Comparison of ENCODE assay signal across 8 cellular contexts in the genomic region with DNA sequence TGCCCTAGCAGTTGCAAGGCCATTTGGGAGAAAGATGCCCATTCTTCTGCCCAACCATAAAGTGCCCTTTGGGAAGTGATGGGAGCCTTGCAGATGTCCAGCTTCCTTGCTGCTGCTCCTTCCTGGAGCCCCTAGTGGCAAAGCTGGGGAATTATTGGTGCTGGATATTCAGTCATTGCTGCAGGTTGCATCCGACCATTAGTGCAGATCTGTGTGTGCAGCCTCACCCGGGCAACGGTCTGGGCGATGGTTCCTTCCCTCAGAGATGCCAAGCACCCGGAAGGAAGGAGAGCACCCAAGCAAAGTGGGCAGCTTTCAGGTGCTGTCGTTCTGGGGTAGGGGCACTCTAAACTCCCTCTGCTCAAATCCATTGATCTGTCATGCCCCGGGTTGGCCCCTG.
DNase-seq lines count a peak whose midpoint lies in the region; ATAC-seq and TF ChIP-seq lines count a peak whose summit lies in the region.

No MANE protein-coding gene starts in this region.

- intact Hi-C loops in left ventricle myocardium superior (cut with micrococcal nuclease), result no loop called here

- H3K9me3 ChIP-seq in Karpas-422 (ENCODE audit: low read length), result no peaks in the 10 kb centered on the region
- no peaks in the 10 kb centered on the region for H3K9me3 ChIP-seq in tibial nerve

- H3K4me3 ChIP-seq in Karpas-422 (ENCODE audit: low read length) (no peak overlapping the region), tibial nerve (no peak overlapping the region)

- H3K4me1 ChIP-seq in Karpas-422 (ENCODE audit: low read length) (no peaks in the 10 kb centered on the region), tibial nerve (no peaks in the 10 kb centered on the region)

- no peak for TF ChIP-seq POLR2A in tibial nerve (IDR thresholded peaks at IDR 0.05)

- no peak overlapping the region for H3K9ac ChIP-seq in Karpas-422 (ENCODE audit: low read length)

- H3K9me2 ChIP-seq in Karpas-422 (replicated peaks; ENCODE audit: insufficient read depth, low read length), result no peaks in the 10 kb centered on the region

- WGBS in tibial nerve, 2 donors, result 12 to 34% methylated on average over 7 of the region's 7 CpGs

- DNase-seq in EH (ENCODE audit: low read depth), result peak; percentile 66
- peak; percentile 46 for DNase-seq in Karpas-422
- peak; percentile 23 for DNase-seq in UCSD-AML1 (lab: John Stamatoyannopoulos, UW; ENCODE audit: unreplicated experiment)
- DNase-seq in left ventricle myocardium superior, result no peak
- peak in 1 of 2 donors; percentile 8 for DNase-seq in tibial nerve (ENCODE audit: low spot score in 2 of 2)
- no peak for DNase-seq in stimulated activated CD8-positive, alpha-beta memory T cell treated with anti-CD3 and anti-CD28 coated beads, Interleukin-4, amount 100 ng/mL, for 48 hours

- no peaks in the 10 kb centered on the region for H4K20me1 ChIP-seq in Karpas-422 (ENCODE audit: insufficient read depth, low read depth, low read length)

- H2AFZ ChIP-seq in Karpas-422 (ENCODE audit: low read length), result no peak overlapping the region

- no peak for TF ChIP-seq EP300 in tibial nerve (IDR thresholded peaks at IDR 0.05)

- ATAC-seq in left ventricle myocardium superior, result peak; percentile 41
- ATAC-seq in HG03039 (IDR thresholded peaks at IDR 0.05; ENCODE audit: unreplicated experiment), result no peak
- ATAC-seq in HG03280 (IDR thresholded peaks at IDR 0.05; ENCODE audit: unreplicated experiment), result no peak

- no peaks in the 10 kb centered on the region for H3K79me2 ChIP-seq in Karpas-422 (ENCODE audit: low read length)

- TF ChIP-seq CTCF in tibial nerve (IDR thresholded peaks at IDR 0.05), result peak; percentile 29 to 49 (median 44)

- H3K36me3 ChIP-seq in Karpas-422 (ENCODE audit: insufficient read depth, low read length), result no peaks in the 10 kb centered on the region
- H3K36me3 ChIP-seq in tibial nerve, result no peaks in the 10 kb centered on the region

- no peaks in the 10 kb centered on the region for H3K27me3 ChIP-seq in Karpas-422 (ENCODE audit: low read length)
- peaks cover 0 to 18% of the 10 kb centered on the region in 2 donors for H3K27me3 ChIP-seq in tibial nerve

- no peak overlapping the region for H3K4me2 ChIP-seq in Karpas-422 (ENCODE audit: low read depth, low read length, poor library complexity, severe bottlenecking)

- H3K27ac ChIP-seq in Karpas-422 (ENCODE audit: low read length) (no peak overlapping the region), tibial nerve (no peak overlapping the region)

Comparison
In these comparisons a context has a peak if more than half of its experiments do, and no peak if none do; other contexts are left out.
1. DNase-seq: peak in EH (single experiment), Karpas-422 (single experiment) and UCSD-AML1 (single experiment); none in left ventricle myocardium superior (single experiment) and stimulated activated CD8-positive, alpha-beta memory T cell treated with anti-CD3 and anti-CD28 coated beads, Interleukin-4, amount 100 ng/mL, for 48 hours (single experiment).